Comparison of ENCODE assay signal across 30 cellular contexts in genomic region chrX:2756534-2756933, GRCh38. TPM values are rescaled to one million over a fixed set of nuclear protein-coding genes. Genes with fewer than 3 reads are reported as not detected.
"Had no signal": no experiment of that assay in that cellular context is flagged by ENCODE, and none has a peak within 500 bp of the region (broad histone marks: within the 10 kb centered on the region; RNA-seq: fewer than 3 reads in every experiment).

No MANE protein-coding gene starts in this region.

- H3K27me3 Mint-ChIP-seq: brain had no signal

- H3K9me3 Mint-ChIP-seq: activated B cell treated with CpG ODN at 0.5 μM for 24 hours; activated CD4-positive, alpha-beta T cell treated with anti-CD3 and anti-CD28 coated beads, Interleukin-2, amount 10 ng/mL, durations not matched to agents 24 days and 14 days; activated naive CD4-positive, alpha-beta T cell treated with anti-CD3 and anti-CD28 coated beads, Interleukin-2, amount 50 U/mL, for 24 hours; activated T-cell treated with anti-CD3 and anti-CD28 coated beads, Interleukin-2, amount 50 U/mL, for 24 hours; activated T-helper 1 cell treated with anti-CD3 and anti-CD28 coated beads, Interleukin-12 subunit alpha, Interleukin-12 subunit beta, Interleukin-2, Interleukin-4 antibody, amounts not matched to agents 30 ng/mL and 10 ng/mL and 1 ng/mL, durations not matched to agents 14 hours and 24 hours and 36 hours; central memory CD8-positive, alpha-beta T cell had no signal

- ATAC-seq: activated CD8-positive, alpha-beta memory T cell treated with anti-CD3 and anti-CD28 coated beads, Interleukin-2, amount 10 ng/mL, durations not matched to agents 7 days and 5 days; Panc1; T-helper 17 cell had no signal

- DNase-seq: activated B cell treated with CpG ODN at 0.5 μM for 24 hours; activated CD4-positive, alpha-beta T cell treated with anti-CD3 and anti-CD28 coated beads for 1 hour; activated CD4-positive, alpha-beta T cell treated with anti-CD3 and anti-CD28 coated beads, Interleukin-2, amount 10 ng/mL, durations not matched to agents 24 days and 14 days; activated CD4-positive, alpha-beta T cell treated with anti-CD3 and anti-CD28 coated beads, Interleukin-2, amount 50 U/mL, for 48 hours; activated CD8-positive, alpha-beta memory T cell treated with anti-CD3 and anti-CD28 coated beads, Interleukin-2, amount 10 ng/mL, durations not matched to agents 7 days and 5 days; activated effector memory CD4-positive, alpha-beta T cell treated with Interleukin-2 at 50 U/mL for 16 hours; activated naive CD4-positive, alpha-beta T cell; activated T-cell treated with anti-CD3 and anti-CD28 coated beads, Interleukin-2, amount 50 U/mL, for 24 hours; amygdala; cortex of kidney; NCI-H1092 treated with DMSO at 0.1 percent for 48 hours; NCI-H1417 treated with DMSO at 0.1 percent for 48 hours; NCI-H1694; NCI-H2029; NCI-H2171 treated with DMSO at 0.1 percent for 48 hours; NCI-H226; NK-92 treated with Interleukin-12 subunit alpha and Interleukin-12 subunit beta, amount 100 ng/mL, for 24 hours; OCI-M1; Right ventricle myocardium superior; RPMI8226; SJCRH30; T-helper 17 cell; T-helper 9 cell had no signal

- H3K36me3 Mint-ChIP-seq: activated CD8-positive, alpha-beta memory T cell treated with anti-CD3 and anti-CD28 coated beads, Interleukin-2, amount 10 ng/mL, durations not matched to agents 7 days and 5 days; activated naive CD4-positive, alpha-beta T cell treated with anti-CD3 and anti-CD28 coated beads, Interleukin-2, amount 50 U/mL, for 24 hours; brain had no signal

- H3K4me1 Mint-ChIP-seq: activated B cell treated with CpG ODN at 0.5 μM for 24 hours; activated CD4-positive, alpha-beta T cell treated with anti-CD3 and anti-CD28 coated beads, Interleukin-2, amount 10 ng/mL, durations not matched to agents 24 days and 14 days; activated CD8-positive, alpha-beta memory T cell treated with anti-CD3 and anti-CD28 coated beads, Interleukin-2, amount 10 ng/mL, durations not matched to agents 7 days and 5 days; activated naive CD4-positive, alpha-beta T cell treated with anti-CD3 and anti-CD28 coated beads, Interleukin-2, amount 50 U/mL, for 24 hours; brain; central memory CD8-positive, alpha-beta T cell had no signal

- H3K4me3 Mint-ChIP-seq: activated B cell treated with CpG ODN at 0.5 μM for 24 hours; activated CD4-positive, alpha-beta T cell treated with anti-CD3 and anti-CD28 coated beads, Interleukin-2, amount 10 ng/mL, durations not matched to agents 24 days and 14 days; activated CD8-positive, alpha-beta memory T cell treated with anti-CD3 and anti-CD28 coated beads, Interleukin-2, amount 10 ng/mL, durations not matched to agents 7 days and 5 days; activated naive CD4-positive, alpha-beta T cell treated with anti-CD3 and anti-CD28 coated beads, Interleukin-2, amount 50 U/mL, for 24 hours; activated T-cell treated with anti-CD3 and anti-CD28 coated beads, Interleukin-2, amount 50 U/mL, for 24 hours; activated T-helper 1 cell treated with anti-CD3 and anti-CD28 coated beads, Interleukin-12 subunit alpha, Interleukin-12 subunit beta, Interleukin-2, Interleukin-4 antibody, amounts not matched to agents 30 ng/mL and 10 ng/mL and 1 ng/mL, durations not matched to agents 14 hours and 24 hours and 36 hours; brain; central memory CD8-positive, alpha-beta T cell; T-helper 17 cell had no signal

- H3K27ac Mint-ChIP-seq: activated B cell treated with CpG ODN at 0.5 μM for 24 hours; activated CD4-positive, alpha-beta T cell treated with anti-CD3 and anti-CD28 coated beads, Interleukin-2, amount 10 ng/mL, durations not matched to agents 24 days and 14 days; activated CD8-positive, alpha-beta memory T cell treated with anti-CD3 and anti-CD28 coated beads, Interleukin-2, amount 10 ng/mL, durations not matched to agents 7 days and 5 days; activated T-cell treated with anti-CD3 and anti-CD28 coated beads, Interleukin-2, amount 50 U/mL, for 24 hours; activated T-helper 1 cell treated with anti-CD3 and anti-CD28 coated beads, Interleukin-12 subunit alpha, Interleukin-12 subunit beta, Interleukin-2, Interleukin-4 antibody, amounts not matched to agents 30 ng/mL and 10 ng/mL and 1 ng/mL, durations not matched to agents 14 hours and 24 hours and 36 hours; brain; T-helper 17 cell had no signal

RNA-seq across cellular contexts. Expression of gene XG, which starts 4.7 kb away (rescaled TPM):
- total RNA-seq: activated B cell treated with CpG ODN at 0.5 μM for 24 hours; activated CD4-positive, alpha-beta T cell treated with anti-CD3 and anti-CD28 coated beads, Interleukin-2, amount 10 ng/mL, durations not matched to agents 24 days and 14 days; activated CD8-positive, alpha-beta memory T cell treated with anti-CD3 and anti-CD28 coated beads, Interleukin-2, amount 10 ng/mL, durations not matched to agents 7 days and 5 days; MCF 10A; NCI-H460; SJCRH30 had no signal
